In the genomic region with DNA sequence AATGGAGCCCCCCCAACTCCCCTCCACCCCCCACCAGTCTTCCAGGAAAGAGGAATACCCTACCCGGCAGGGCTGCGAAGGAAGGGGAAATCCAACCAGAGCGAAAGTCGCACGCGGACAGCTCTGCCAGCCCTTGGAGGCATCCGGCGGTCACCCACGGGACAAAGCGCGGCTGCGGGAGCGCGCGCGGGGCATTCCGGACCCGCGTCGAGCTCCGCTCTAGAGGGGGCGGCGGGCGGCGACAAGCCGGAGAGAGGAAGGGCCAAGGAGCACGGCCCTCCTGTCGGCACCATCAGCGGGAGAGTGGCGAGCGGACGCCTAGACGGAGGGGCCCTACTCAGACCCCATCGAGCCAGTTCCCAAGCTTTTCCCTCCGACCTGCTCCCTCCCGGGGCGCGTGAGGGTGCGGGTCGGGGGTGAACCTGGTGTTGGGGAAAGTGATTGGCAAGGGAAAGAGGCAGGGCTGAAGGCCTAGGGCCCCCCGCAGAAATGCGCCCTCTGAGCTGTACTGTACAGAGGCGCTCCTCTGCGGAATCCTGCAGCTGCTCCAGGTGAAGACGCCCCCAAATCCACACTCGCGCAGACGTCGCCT, we compare ENCODE assay signal across 8 cellular contexts. TPM values are rescaled to one million over a fixed set of nuclear protein-coding genes. Genes with fewer than 3 reads are reported as not detected.
DNase-seq lines count a peak whose midpoint lies in the region; ATAC-seq and TF ChIP-seq lines count a peak whose summit lies in the region.

No MANE protein-coding gene starts in this region.

- no peak for TF ChIP-seq POLR2A in stomach (IDR thresholded peaks at IDR 0.05)

- no peaks in the 10 kb centered on the region for H3K9me3 ChIP-seq in stomach

- no peaks in the 10 kb centered on the region for H3K36me3 ChIP-seq in stomach

- peak overlapping the region; percentile 67 to 84 (median 83) for H3K4me3 ChIP-seq in stomach

- peak overlapping the region; percentile 76 to 85 (median 83) for H3K27ac ChIP-seq in stomach

- DNase-seq in Right ventricle myocardium inferior (ENCODE audit: missing footprints) = no peak
- DNase-seq in cardiac septum (ENCODE audit: low spot score) = no peak
- DNase-seq in astrocyte of the hippocampus (ENCODE audit: low read depth, low spot score) = peak; percentile 41
- peak in 1 of 2 donors; percentile 38 for DNase-seq in left colon
- peak; percentile 47 for DNase-seq in stomach
- no peak for DNase-seq in COR-L47 (lab: John Stamatoyannopoulos, UW)

- peaks cover 0 to 30% (median 9%) of the 10 kb centered on the region in 3 donors for H3K27me3 ChIP-seq in stomach

- ATAC-seq in Right ventricle myocardium inferior (peak; percentile 19), HG03439 (IDR thresholded peaks at IDR 0.05; ENCODE audit: unreplicated experiment) (peak; percentile 21), left colon (peak; percentile 43), GM21360 (IDR thresholded peaks at IDR 0.05; ENCODE audit: unreplicated experiment) (no peak)

- TF ChIP-seq EP300 in stomach (IDR thresholded peaks at IDR 0.05) = no peak

- 0 to 3% (median 2%) methylated on average over 8 to 49 of the region's 49 CpGs for WGBS in stomach, 5 donors

- no peak for TF ChIP-seq CTCF in stomach (IDR thresholded peaks at IDR 0.05)

- intact Hi-C loops in Right ventricle myocardium inferior (cut with DNase I) (no loop called here), cardiac septum (cut with DNase I) (loop anchor here (10.0 kb wide), 1 partner anchor 548 kb away; a partner anchor contains a TSS), left colon (cut with DNase I, micrococcal nuclease) (no loop called here), stomach (cut with DNase I; ENCODE audit: low total_unique reads) (no loop called here)

- H3K4me1 ChIP-seq in stomach = peaks cover 41 to 89% (median 70%) of the 10 kb centered on the region in 4 donors

RNA-seq across cellular contexts. Expression of a gene that starts 0.4 kb away (rescaled TPM):
- total RNA-seq in Right ventricle myocardium inferior (5.3 TPM), cardiac septum (15.5 TPM), left colon (1 to 10 TPM; 3.3 to 7.7 TPM), stomach (10 to 100 TPM in 1 of 5 donors, 1 to 10 TPM in 4; 2.2 to 44.5 (median 5.8) TPM)
- polyA plus RNA-seq in stomach = 10 to 100 TPM in 1 of 3 donors, 1 to 10 TPM in 2; 8.1 to 13.6 (median 9.2) TPM

RNA-seq across cellular contexts. Expression of a gene that starts 36.6 kb away (rescaled TPM):
- total RNA-seq in Right ventricle myocardium inferior (0.62 TPM), cardiac septum (0.97 TPM), left colon (10 to 100 TPM; 18.2 to 19.8 TPM), stomach (10 to 100 TPM in 3 of 5 donors, 1 to 10 TPM in 2; 4.9 to 49.6 (median 15.9) TPM)
- polyA plus RNA-seq in stomach = 1 to 10 TPM; 5.8 to 8.0 (median 7.2) TPM

Comparison
In these comparisons a context has a peak if more than half of its experiments do, and no peak if none do; other contexts are left out.
1. DNase-seq: peak in astrocyte of the hippocampus (single experiment) and stomach (single experiment); none in Right ventricle myocardium inferior (single experiment), cardiac septum (single experiment) and COR-L47 (single experiment).